Comparison of ENCODE assay signal across 1 cellular context in genomic region chr19:17931532-17932191, GRCh38.
A peak's percentile ranks its signal among the peaks of the same experiment; 100 is the strongest.
TF ChIP-seq lines count a peak whose summit lies in the region.

No MANE protein-coding gene starts in this region.

TF ChIP-seq in H1, 55 proteins besides CTCF, POLR2A, EP300 and RAD21:
- TF ChIP-seq GTF2F1 (IDR thresholded peaks at IDR 0.05; ENCODE audit: borderline replicate concordance, low read depth, low read length) = no peak
- TF ChIP-seq TAF1 (IDR thresholded peaks at IDR 0.05; ENCODE audit: low read depth, low read length) = peak; percentile 41
- peak; percentile 79 for TF ChIP-seq POLR2AphosphoS5 (IDR thresholded peaks at IDR 0.05; ENCODE audit: low read depth, low read length)
